10 cellular contexts compared by ENCODE assay signal in the genomic region with DNA sequence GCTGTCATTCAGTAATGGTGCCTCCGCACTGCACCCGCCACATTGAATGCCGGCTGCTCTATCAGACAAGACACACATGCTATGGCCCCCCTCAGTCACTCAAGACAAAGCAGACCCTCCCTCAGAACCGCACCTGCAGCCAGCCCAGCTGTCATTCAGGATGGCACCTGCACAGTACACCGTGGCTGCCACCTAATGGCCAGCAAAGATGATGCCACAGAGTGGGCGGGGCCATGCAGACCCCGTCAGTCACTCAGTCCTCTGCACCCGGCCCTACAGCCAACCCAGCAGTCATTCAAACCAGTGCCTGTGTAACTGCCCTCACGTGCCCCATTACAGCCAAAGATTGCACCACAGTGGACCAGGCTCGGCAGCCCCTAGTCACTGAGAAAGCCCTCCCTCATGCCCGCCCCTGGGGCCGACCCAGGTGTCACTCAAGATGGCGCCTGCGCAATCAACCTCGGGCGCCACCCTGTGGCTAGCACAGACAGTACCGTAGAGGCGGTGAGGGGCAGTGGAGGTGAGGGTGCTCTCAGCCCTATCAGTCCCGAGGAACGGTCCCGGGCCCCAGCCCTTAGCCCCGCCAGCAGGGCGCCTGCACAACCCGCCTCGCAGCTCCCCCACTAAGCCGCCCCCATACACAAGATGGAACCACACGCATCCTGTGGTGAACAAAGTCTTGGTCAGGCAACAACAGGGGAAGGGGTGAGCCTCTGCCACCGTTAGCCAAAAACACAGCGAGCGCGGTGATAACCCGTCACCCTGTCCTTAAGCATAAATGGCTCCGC. TPM values are rescaled to one million over a fixed set of nuclear protein-coding genes. Genes with fewer than 3 reads are reported as not detected.
DNase-seq lines count a peak whose midpoint lies in the region; ATAC-seq, FAIRE-seq and TF ChIP-seq lines count a peak whose summit lies in the region.
"Had no signal": no experiment of that assay in that cellular context is flagged by ENCODE, and none has a peak within 500 bp of the region (broad histone marks: within the 10 kb centered on the region; RNA-seq: fewer than 3 reads in every experiment).

No MANE protein-coding gene starts in this region.

- FAIRE-seq in D721Med (lab: Jason Lieb, UNC): no peak
- FAIRE-seq: K562 had no signal

- DNase-seq in D721Med (ENCODE audit: insufficient read length, low spot score) (no peak), SK-N-DZ (ENCODE audit: low spot score) (peak; percentile 84), Right ventricle myocardium superior (peak; percentile 82), posterior vena cava (ENCODE audit: low spot score) (peak; percentile 93), SW480 (ENCODE audit: low spot score) (no peak)
- DNase-seq: activated naive CD4-positive, alpha-beta T cell treated with anti-CD3 and anti-CD28 coated beads, Interleukin-2, amount 10 ng/mL, durations not matched to agents 7 days and 5 days had no signal

- TF ChIP-seq CTCF in D721Med (IDR thresholded peaks at IDR 0.05; ENCODE audit: insufficient read depth, missing control alignments): peak; percentile 44

- intact Hi-C loops in Right ventricle myocardium superior (cut with DNase I): no loop called here
- intact Hi-C loops in posterior vena cava (cut with DNase I): no loop called here

- ATAC-seq in Right ventricle myocardium superior (ENCODE audit: poor library complexity) (peak; percentile 52), GM21515 (IDR thresholded peaks at IDR 0.05; ENCODE audit: unreplicated experiment) (no peak), HG03442 (IDR thresholded peaks at IDR 0.05; ENCODE audit: unreplicated experiment) (no peak), GM19023 (IDR thresholded peaks at IDR 0.05; ENCODE audit: unreplicated experiment) (no peak)
- ATAC-seq: K562 had no signal

RNA-seq across cellular contexts. Expression of gene PEG3, which starts 2.4 kb away (rescaled TPM):
- 12.5 and 16.0 TPM in 2 replicates for polyA plus RNA-seq in SK-N-DZ (2014; cell fraction: cytosol; rRNA removed)
- polyA plus RNA-seq in SK-N-DZ (2014; cell fraction: nucleus; rRNA removed): 19.1 and 30.0 TPM in 2 replicates
- total RNA-seq in Right ventricle myocardium superior: 7.1 TPM
- 10 to 100 TPM in 1 of 2 donors, 1 to 10 TPM in 1; 9.9 to 11.6 TPM for total RNA-seq in posterior vena cava

RNA-seq across cellular contexts. Expression of gene ZIM2, which starts 2.4 kb away (rescaled TPM):
- 0.41 and 0.50 TPM in 2 replicates for polyA plus RNA-seq in SK-N-DZ (2014; cell fraction: cytosol; rRNA removed)
- polyA plus RNA-seq in SK-N-DZ (2014; cell fraction: nucleus; rRNA removed): 0.77 and 1.2 TPM in 2 replicates
- total RNA-seq in Right ventricle myocardium superior (not detected), posterior vena cava (1 to 10 TPM in 1 of 2 donors, under 1 TPM in 1; 0.33 to 1.1 TPM)
- total RNA-seq: K562 had no signal
- polyA plus RNA-seq: K562 had no signal

Comparison
In these comparisons a context has a peak if more than half of its experiments do, and no peak if none do; other contexts are left out.
1. DNase-seq: peak in SK-N-DZ (single experiment), Right ventricle myocardium superior (single experiment) and posterior vena cava (single experiment); none in D721Med (single experiment) and SW480 (single experiment).